In genomic region chr10:21495002-21495685, GRCh38 we compare ENCODE assay signal across 8 cellular contexts. TPM values are rescaled to one million over a fixed set of nuclear protein-coding genes. Genes with fewer than 3 reads are reported as not detected.
DNase-seq lines count a peak whose midpoint lies in the region; ATAC-seq and TF ChIP-seq lines count a peak whose summit lies in the region.

No MANE protein-coding gene starts in this region.

- H3K36me3 Mint-ChIP-seq in activated CD4-positive, alpha-beta T cell treated with anti-CD3 and anti-CD28 coated beads for 36 hours (ENCODE audit: low read depth) = no peaks in the 10 kb centered on the region

- H3K27me3 Mint-ChIP-seq in activated CD4-positive, alpha-beta T cell treated with anti-CD3 and anti-CD28 coated beads for 36 hours = peaks cover 48% of the 10 kb centered on the region

- H3K18ac ChIP-seq in trophoblast cell (ENCODE audit: low read length) = peak overlapping the region; percentile 94

- peak overlapping the region; percentile 94 for H3K14ac ChIP-seq in trophoblast cell (ENCODE audit: low read length)

- H3K4ac ChIP-seq in trophoblast cell (ENCODE audit: low read depth, low read length) = peak overlapping the region; percentile 84

- peak overlapping the region; percentile 58 for H3K27ac Mint-ChIP-seq in activated CD4-positive, alpha-beta T cell treated with anti-CD3 and anti-CD28 coated beads for 36 hours

- intact Hi-C loops in activated CD4-positive, alpha-beta T cell treated with anti-CD3 and anti-CD28 coated beads for 36 hours (cut with DNase I, micrococcal nuclease) = loop anchor here (1.0 to 10.0 kb wide), 13 partner anchors 38 to 1600 kb away; partner anchors contain the start of genes DNAJC1 (in 1 of the 2), MSRB2 (in 1 of the 2) and SPAG6 (in 1 of the 2)

- peak overlapping the region; percentile 76 for H3K4me3 Mint-ChIP-seq in activated CD4-positive, alpha-beta T cell treated with anti-CD3 and anti-CD28 coated beads for 36 hours

- TF ChIP-seq CTCF in Peyer's patch (IDR thresholded peaks at IDR 0.05) (no peak), fibroblast of mammary gland (conservative IDR thresholded peaks at IDR 0.05; ENCODE audit: control insufficient read depth, insufficient read depth, low read depth, low read length) (no peak)

- no peak for ATAC-seq in activated CD4-positive, alpha-beta T cell treated with anti-CD3 and anti-CD28 coated beads for 36 hours
- no peak for ATAC-seq in HG02588 (IDR thresholded peaks at IDR 0.05; ENCODE audit: unreplicated experiment)

- H2AFZ ChIP-seq in trophoblast cell (ENCODE audit: insufficient read depth, low read length, poor library complexity) = peak overlapping the region; percentile 24

- H3K79me1 ChIP-seq in trophoblast cell (ENCODE audit: low read length) = peaks cover 42% of the 10 kb centered on the region

- H3K9me3 Mint-ChIP-seq in activated CD4-positive, alpha-beta T cell treated with anti-CD3 and anti-CD28 coated beads for 36 hours (ENCODE audit: low read depth) = no peaks in the 10 kb centered on the region

- H3K27me3 ChIP-seq in Peyer's patch (peaks cover 0 to 13% of the 10 kb centered on the region in 2 donors), trophoblast cell (ENCODE audit: insufficient read depth, low read length) (no peaks in the 10 kb centered on the region)

- H3K9ac ChIP-seq in trophoblast cell (ENCODE audit: low read length) = peak overlapping the region; percentile 84

- peak overlapping the region; percentile 99 for H4K91ac ChIP-seq in trophoblast cell (ENCODE audit: low read depth, low read length)

- POLR2A ChIA-PET in activated CD4-positive, alpha-beta T cell treated with anti-CD3 and anti-CD28 coated beads for 36 hours (lab: Charles Lee) = no interaction called here

- H3K4me2 ChIP-seq in trophoblast cell (ENCODE audit: low read length) = peak overlapping the region; percentile 67

- peaks cover 0 to 40% (median 21%) of the 10 kb centered on the region in 4 donors for H3K4me1 ChIP-seq in Peyer's patch
- peaks cover 14% of the 10 kb centered on the region in 2 experiments for H3K4me1 ChIP-seq in trophoblast cell (ENCODE audit: control insufficient read depth in 1 of 2, insufficient read depth in 2 of 2, low read length in 2 of 2)

- H2BK5ac ChIP-seq in trophoblast cell (ENCODE audit: low read depth, low read length, poor library complexity) = peak overlapping the region; percentile 97

- peak overlapping the region; percentile 95 for H4K8ac ChIP-seq in trophoblast cell (ENCODE audit: low read depth, low read length)

- peak overlapping the region; percentile 80 for H2BK12ac ChIP-seq in trophoblast cell (ENCODE audit: low read length)

- H2BK120ac ChIP-seq in trophoblast cell (ENCODE audit: insufficient read depth, low read length, poor library complexity) = peak overlapping the region; percentile 98

- TF ChIP-seq POLR2A in Peyer's patch (IDR thresholded peaks at IDR 0.05) = no peak

- peak overlapping the region; percentile 84 for H2AK5ac ChIP-seq in trophoblast cell (ENCODE audit: low read length)

- H3K79me2 ChIP-seq in trophoblast cell (ENCODE audit: control insufficient read depth, insufficient read depth, low read length, poor library complexity) = peaks cover 29% of the 10 kb centered on the region

- H3K9me3 ChIP-seq in Peyer's patch (no peaks in the 10 kb centered on the region), trophoblast cell (ENCODE audit: insufficient read depth, low read depth, low read length) (no peaks in the 10 kb centered on the region)

- H3K23ac ChIP-seq in trophoblast cell (ENCODE audit: low read length) = no peak overlapping the region

- DNase-seq in activated CD4-positive, alpha-beta T cell treated with anti-CD3 and anti-CD28 coated beads for 36 hours = no peak
- DNase-seq in activated CD4-positive, alpha-beta T cell treated with anti-CD3 and anti-CD28 coated beads for 48 hours = no peak
- DNase-seq in Peyer's patch (no peak), fibroblast of mammary gland (ENCODE audit: low read depth) (peak; percentile 25), trophoblast cell (peak in 1 of 2 donors; percentile 39), NCI-H2227 treated with DMSO at 0.1 percent for 48 hours (lab: John Stamatoyannopoulos, UW) (no peak), DMS153 (lab: John Stamatoyannopoulos, UW) (no peak)

- H3K36me3 ChIP-seq in Peyer's patch (no peaks in the 10 kb centered on the region), trophoblast cell (ENCODE audit: control insufficient read depth in 1 of 2, insufficient read depth in 2 of 2, low read length in 2 of 2) (no peaks in the 10 kb centered on the region)

- WGBS in trophoblast cell (ENCODE audit: extremely low coverage, insufficient coverage, insufficient read length) = no CpG with 5 or more reads among the region's 35 CpGs

- H3K4me3 ChIP-seq in Peyer's patch (peak overlapping the region; percentile 41 to 73 (median 68)), fibroblast of mammary gland (ENCODE audit: control insufficient read depth, low read depth, low read length) (peak overlapping the region; percentile 63), trophoblast cell (ENCODE audit: low read depth, low read length) (peak overlapping the region; percentile 78)

- peaks cover 17% of the 10 kb centered on the region for H3K4me1 Mint-ChIP-seq in activated CD4-positive, alpha-beta T cell treated with anti-CD3 and anti-CD28 coated beads for 36 hours

- CTCF ChIA-PET in activated CD4-positive, alpha-beta T cell treated with anti-CD3 and anti-CD28 coated beads for 36 hours (lab: Charles Lee) = interaction anchor here (0.6 to 3.0 kb wide), 10 partner anchors 23 to 759 kb away, joined by 3 to 27 read pairs (median 4); partner anchors contain the start of gene SKIDA1

- peak overlapping the region; percentile 90 for H4K12ac ChIP-seq in trophoblast cell (ENCODE audit: low read depth, low read length)

- H3K27ac ChIP-seq in Peyer's patch = peak overlapping the region in 3 of 4 donors; percentile 36 to 57 (median 46)
- H3K27ac ChIP-seq in trophoblast cell (ENCODE audit: low read depth, low read length) = peak overlapping the region; percentile 100

RNA-seq across cellular contexts. Expression of gene SKIDA1, which starts 30.3 kb away (rescaled TPM):
- under 1 TPM; 0.32 to 0.54 TPM for total RNA-seq in activated CD4-positive, alpha-beta T cell treated with anti-CD3 and anti-CD28 coated beads for 36 hours
- total RNA-seq in Peyer's patch = under 1 TPM in 1 of 4 donors, not detected in 3; 0.27 TPM
- 27.4 and 28.4 TPM in 2 replicates for polyA plus RNA-seq in trophoblast cell (2013)

RNA-seq across cellular contexts. Expression of gene MLLT10, which starts 38.9 kb away (rescaled TPM):
- 10 to 100 TPM; 33.8 to 34.1 TPM for total RNA-seq in activated CD4-positive, alpha-beta T cell treated with anti-CD3 and anti-CD28 coated beads for 36 hours
- total RNA-seq in Peyer's patch = 10 to 100 TPM; 25.2 to 65.2 (median 40.1) TPM
- 53.9 and 56.9 TPM in 2 replicates for polyA plus RNA-seq in trophoblast cell (2013)
